In the genomic region with DNA sequence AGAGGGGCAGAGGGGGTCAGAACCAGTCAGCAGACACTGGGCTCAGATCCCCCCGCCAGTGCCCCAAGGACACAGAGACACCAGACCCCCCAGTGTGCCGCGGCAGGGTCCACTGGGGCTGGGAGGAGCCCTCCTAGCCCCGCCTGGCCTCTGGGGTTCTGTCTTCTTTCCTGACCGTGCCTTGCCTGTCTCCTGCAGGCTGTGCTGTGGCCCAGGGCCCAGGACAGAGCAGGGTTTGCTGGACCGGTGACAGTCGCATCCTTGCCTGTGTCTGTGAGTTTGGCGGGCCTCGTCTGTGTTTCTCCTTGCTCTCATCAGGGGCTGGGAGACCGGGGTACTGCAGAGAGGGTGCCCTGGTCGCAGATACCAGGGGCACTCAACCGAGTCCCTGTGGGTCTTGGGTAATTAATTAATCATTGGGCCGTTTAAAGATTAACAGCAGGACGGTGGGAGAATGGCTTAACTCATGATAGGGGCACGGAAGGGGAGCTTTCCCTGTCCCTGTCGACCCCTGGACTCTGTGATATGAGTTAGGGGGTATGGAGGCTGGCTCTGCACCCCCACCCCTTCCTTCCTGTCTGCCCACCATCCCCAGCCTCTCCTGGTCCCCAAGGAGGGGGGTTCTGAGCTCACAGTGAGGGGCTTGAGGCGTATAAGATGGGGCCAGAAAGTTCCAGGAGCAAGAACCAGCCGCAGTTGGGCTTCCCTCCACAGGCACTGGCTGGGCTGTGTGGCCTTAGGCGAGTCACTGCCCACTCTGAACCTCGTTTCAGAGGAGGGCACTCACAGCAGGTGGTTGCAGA, we compare ENCODE assay signal across 27 cellular contexts. TPM values are rescaled to one million over a fixed set of nuclear protein-coding genes. Genes with fewer than 3 reads are reported as not detected.
DNase-seq lines count a peak whose midpoint lies in the region; ATAC-seq, FAIRE-seq and TF ChIP-seq lines count a peak whose summit lies in the region.
"Had no signal": no experiment of that assay in that cellular context is flagged by ENCODE, and none has a peak within 500 bp of the region (broad histone marks: within the 10 kb centered on the region; RNA-seq: fewer than 3 reads in every experiment).

No MANE protein-coding gene starts in this region.

- H3K27me3 ChIP-seq in PC-3 (ENCODE audit: low read length) (no peaks in the 10 kb centered on the region), BE2C (no peaks in the 10 kb centered on the region)
- H3K27me3 ChIP-seq: esophagus muscularis mucosa, neutrophil, right atrium auricular region had no signal

- no peak for DNase-seq in A549 (ENCODE audit: low read depth in 1 of 2, low spot score in 1 of 2)
- DNase-seq in PC-3: no peak
- no peak for DNase-seq in epithelial cell of prostate (ENCODE audit: low read depth, low spot score)
- DNase-seq in nephron progenitor cell: no peak
- DNase-seq in BE2C: no peak
- no peak for DNase-seq in NAMALWA (ENCODE audit: low spot score)
- DNase-seq: activated B cell treated with CpG ODN at 0.5 μM for 24 hours; activated CD4-positive, alpha-beta memory T cell treated with anti-CD3 and anti-CD28 coated beads, Interleukin-2, amount 10 ng/mL, durations not matched to agents 7 days and 5 days; activated naive CD4-positive, alpha-beta T cell treated with anti-CD3 and anti-CD28 coated beads for 36 hours; activated T-cell treated with anti-CD3 and anti-CD28 coated beads for 4 hours; anterior cingulate cortex; left cardiac atrium; MM.1S; NCI-H1436 treated with DMSO at 0.1 percent for 48 hours; NCI-H774; stimulated activated CD4-positive, alpha-beta T cell treated with anti-CD3 and anti-CD28 coated beads, Interleukin-15, amount 100 ng/mL, for 24 hours; substantia nigra had no signal

- no peak for TF ChIP-seq POLR2A in A549 (IDR thresholded peaks at IDR 0.05; ENCODE audit: low read length)

- H3K4me2 ChIP-seq in A549 (peak overlapping the region; percentile 64), PC-3 (ENCODE audit: low read length) (peak overlapping the region; percentile 58; the same call in 1 of the 2 replicates)

- no peaks in the 10 kb centered on the region for H3K79me2 ChIP-seq in PC-3 (ENCODE audit: low read length)

- CTCF ChIA-PET in A549 (lab: Yijun Ruan, JAX): interaction anchor here (1.5 to 3.0 kb wide), 5 partner anchors 16 to 119 kb away, joined by 4 to 19 read pairs (median 6); no protein-coding TSS in a partner anchor
- CTCF ChIA-PET in PC-3 (lab: Charles Lee): no interaction called here

- no peak overlapping the region for H3K4me3 Mint-ChIP-seq in nephron progenitor cell
- H3K4me3 Mint-ChIP-seq: activated B cell treated with CpG ODN at 0.5 μM for 24 hours; activated CD4-positive, alpha-beta memory T cell treated with anti-CD3 and anti-CD28 coated beads, Interleukin-2, amount 10 ng/mL, durations not matched to agents 7 days and 5 days; activated naive CD4-positive, alpha-beta T cell treated with anti-CD3 and anti-CD28 coated beads for 36 hours; central memory CD8-positive, alpha-beta T cell; IgD-negative memory B cell; T-helper 2 cell treated with Interferon-gamma antibody and Interleukin-4, amounts not matched to agents 5 μg/mL and 100 μg/mL, for 36 hours had no signal

- H3K36me3 ChIP-seq in PC-3 (ENCODE audit: low read depth, low read length) (no peaks in the 10 kb centered on the region), BE2C (no peaks in the 10 kb centered on the region)
- H3K36me3 ChIP-seq: esophagus muscularis mucosa, neutrophil, right atrium auricular region had no signal

- peak overlapping the region; percentile 22 for H3K27ac Mint-ChIP-seq in nephron progenitor cell
- H3K27ac Mint-ChIP-seq: activated B cell treated with CpG ODN at 0.5 μM for 24 hours; activated CD4-positive, alpha-beta memory T cell treated with anti-CD3 and anti-CD28 coated beads, Interleukin-2, amount 10 ng/mL, durations not matched to agents 7 days and 5 days; activated naive CD4-positive, alpha-beta T cell treated with anti-CD3 and anti-CD28 coated beads for 36 hours; IgD-negative memory B cell; T-helper 2 cell treated with Interferon-gamma antibody and Interleukin-4, amounts not matched to agents 5 μg/mL and 100 μg/mL, for 36 hours had no signal

- no peak for TF ChIP-seq RAD21 in A549 (conservative IDR thresholded peaks at IDR 0.05 in 1 of 2, IDR thresholded peaks at IDR 0.05 in 1 of 2)

- FAIRE-seq in A549 (lab: Jason Lieb, UNC): no peak

- TF ChIP-seq EP300 in A549 (IDR thresholded peaks at IDR 0.05): no peak

- peaks cover 6% of the 10 kb centered on the region for H3K27me3 Mint-ChIP-seq in nephron progenitor cell (ENCODE audit: low read depth, poor library complexity)
- H3K27me3 Mint-ChIP-seq: activated B cell treated with CpG ODN at 0.5 μM for 24 hours had no signal

- H3K9me3 ChIP-seq in A549 (0 out of 3 replicates have a peak, but pooled peaks cover 6% of the 10 kb centered on the region), PC-3 (ENCODE audit: low read length) (no peaks in the 10 kb centered on the region), BE2C (no peaks in the 10 kb centered on the region)

- H3K9me2 ChIP-seq in PC-3 (replicated peaks; ENCODE audit: low read length): no peaks in the 10 kb centered on the region

- TF ChIP-seq CTCF in A549 (IDR thresholded peaks at IDR 0.05) (no peak), PC-3 (conservative IDR thresholded peaks at IDR 0.05; ENCODE audit: low read depth, low read length) (no peak), nephron progenitor cell (IDR thresholded peaks at IDR 0.05) (no peak), BE2C (IDR thresholded peaks at IDR 0.05; ENCODE audit: low read depth, low read length) (no peak)

- no peaks in the 10 kb centered on the region for H3F3A ChIP-seq in PC-3 (ENCODE audit: low read length, unreplicated experiment)

- H3K4me1 ChIP-seq in A549: peaks cover 45% of the 10 kb centered on the region
- peaks cover 41% of the 10 kb centered on the region for H3K4me1 ChIP-seq in PC-3 (ENCODE audit: insufficient read depth, low read length)
- H3K4me1 ChIP-seq in BE2C: no peaks in the 10 kb centered on the region

- BruUV-seq in PC-3 (replicated peaks; lab: Mats Ljungman, UMichigan): no TSS peak

- H3K4me1 Mint-ChIP-seq in nephron progenitor cell: peaks cover 53% of the 10 kb centered on the region

- H3K4me3 ChIP-seq in A549 (no peak overlapping the region), PC-3 (ENCODE audit: low read length) (no peak overlapping the region), BE2C (ENCODE audit: low read depth, low read length) (no peak overlapping the region)
- H3K4me3 ChIP-seq: esophagus muscularis mucosa, right atrium auricular region, SK-N-MC had no signal

- H4K20me1 ChIP-seq in PC-3 (ENCODE audit: low read length): no peaks in the 10 kb centered on the region

- 62% methylated on average over 13 of the region's 20 CpGs for WGBS in A549 (ENCODE audit: missing lambda C conversion rate)

- POLR2A ChIA-PET in A549 (lab: Yijun Ruan, JAX) (no interaction called here), PC-3 (lab: Charles Lee; ENCODE audit: unreplicated experiment) (no interaction called here)

- no peak overlapping the region for H3K9ac ChIP-seq in PC-3 (ENCODE audit: low read length)

- H3K27ac ChIP-seq in A549 (peak overlapping the region; percentile 93 to 98), PC-3 (ENCODE audit: low read length) (peak overlapping the region; percentile 81), epithelial cell of prostate (peak overlapping the region; percentile 79)
- H3K27ac ChIP-seq: C4-2B, neutrophil, SK-N-MC had no signal

- intact Hi-C loops in PC-3 (cut with micrococcal nuclease): loop anchor here (5.0 kb wide), 1 partner anchor 37 kb away; no protein-coding TSS in a partner anchor

- no peak for ATAC-seq in A549
- ATAC-seq in PC-3: no peak
- no peak for ATAC-seq in HG03432 (IDR thresholded peaks at IDR 0.05; ENCODE audit: unreplicated experiment)
- ATAC-seq in HG03378 (IDR thresholded peaks at IDR 0.05; ENCODE audit: unreplicated experiment): no peak

- no peak overlapping the region for H2AFZ ChIP-seq in PC-3 (ENCODE audit: low read length)

- no peaks in the 10 kb centered on the region for H3K36me3 Mint-ChIP-seq in nephron progenitor cell (ENCODE audit: low read depth)

- H3K9me3 Mint-ChIP-seq in nephron progenitor cell: peaks cover 8% of the 10 kb centered on the region
- H3K9me3 Mint-ChIP-seq: activated CD4-positive, alpha-beta memory T cell treated with anti-CD3 and anti-CD28 coated beads, Interleukin-2, amount 10 ng/mL, durations not matched to agents 7 days and 5 days; central memory CD8-positive, alpha-beta T cell; IgD-negative memory B cell; T-helper 2 cell treated with Interferon-gamma antibody and Interleukin-4, amounts not matched to agents 5 μg/mL and 100 μg/mL, for 36 hours had no signal

TF ChIP-seq in A549, 52 proteins besides CTCF, POLR2A, EP300 and RAD21 (continues in another document):
- TF ChIP-seq SMC3 (IDR thresholded peaks at IDR 0.05): no peak

RNA-seq across cellular contexts. Expression of gene RPL3, which starts 29.8 kb away (rescaled TPM):
- 1,852 and 1,921 TPM in 2 replicates for polyA plus RNA-seq in A549 (2011; rRNA removed)
- polyA plus RNA-seq in A549 (2012; cell fraction: cytosol; rRNA removed): 3,052 and 3,485 TPM in 2 replicates
- polyA plus RNA-seq in A549 (2012; cell fraction: nucleus; rRNA removed): 1,995 and 2,105 TPM in 2 replicates
- 1,908 to 2,151 TPM (median 1,965 TPM) in 3 replicates for polyA plus RNA-seq in A549 (2017; fragmentation: RNase III; extraction: RNeasy Plus Mini Kit Qiagen cat#74134 plus additional on column Dnase treatment)
- 1,682 and 1,944 TPM in 2 replicates for polyA minus RNA-seq in A549 (2011; rRNA and poly(A)+ RNA removed)
- 1,363 and 1,371 TPM in 2 replicates for total RNA-seq in PC-3 (2014; rRNA removed)
- polyA plus RNA-seq in BE2C (2012; ENCODE audit: insufficient read depth, insufficient read length, low read depth): 1,250 TPM

RNA-seq across cellular contexts. Expression of gene PDGFB, which starts 44.9 kb away (rescaled TPM):
- polyA plus RNA-seq in A549 (2011; rRNA removed) (4.0 and 4.5 TPM in 2 replicates), A549 (2017; fragmentation: RNase III; extraction: RNeasy Plus Mini Kit Qiagen cat#74134 plus additional on column Dnase treatment) (2.1 to 3.3 TPM (median 3.0 TPM) in 3 replicates)
- polyA plus RNA-seq in A549 (2012; cell fraction: cytosol; rRNA removed): 4.0 and 5.2 TPM in 2 replicates
- polyA plus RNA-seq in A549 (2012; cell fraction: nucleus; rRNA removed): 7.2 and 9.2 TPM in 2 replicates
- 3.2 and 4.7 TPM in 2 replicates for polyA minus RNA-seq in A549 (2011; rRNA and poly(A)+ RNA removed)
- 29.7 and 33.1 TPM in 2 replicates for total RNA-seq in PC-3 (2014; rRNA removed)
- not detected for polyA plus RNA-seq in BE2C (2012; ENCODE audit: insufficient read depth, insufficient read length, low read depth)
- total RNA-seq: activated B cell treated with CpG ODN at 0.5 μM for 24 hours had no signal
